In genomic region chr20:18443841-18444240, GRCh38 we compare ENCODE assay signal across 14 cellular contexts. TPM values are rescaled to one million over a fixed set of nuclear protein-coding genes. Genes with fewer than 3 reads are reported as not detected.
A peak's percentile ranks its signal among the peaks of the same experiment; 100 is the strongest.
DNase-seq lines count a peak whose midpoint lies in the region; ATAC-seq and TF ChIP-seq lines count a peak whose summit lies in the region.
"Had no signal": no experiment of that assay in that cellular context is flagged by ENCODE, and none has a peak within 500 bp of the region (broad histone marks: within the 10 kb centered on the region; RNA-seq: fewer than 3 reads in every experiment).

No MANE protein-coding gene starts in this region.

- intact Hi-C loops in mucosa of descending colon (cut with DNase I, micrococcal nuclease), result no loop called here

- peak; percentile 32 for DNase-seq in BE2C
- DNase-seq in HFFc6, result peak; percentile 36
- peak; percentile 99 for DNase-seq in NCI-H82 (lab: John Stamatoyannopoulos, UW)
- DNase-seq in epithelial cell of esophagus (ENCODE audit: low read depth), result peak; percentile 8
- no peak for DNase-seq in mucosa of descending colon
- DNase-seq: activated CD8-positive, alpha-beta memory T cell treated with anti-CD3 and anti-CD28 coated beads, Interleukin-2, amount 10 ng/mL, durations not matched to agents 7 days and 5 days; activated naive CD4-positive, alpha-beta T cell treated with anti-CD3 and anti-CD28 coated beads, Interleukin-2, amount 10 ng/mL, durations not matched to agents 7 days and 5 days; MM.1S; sigmoid colon; stimulated activated naive CD4-positive, alpha-beta T cell had no signal

- no peaks in the 10 kb centered on the region for H3K9me3 Mint-ChIP-seq in HFFc6
- H3K9me3 Mint-ChIP-seq: activated naive CD4-positive, alpha-beta T cell treated with anti-CD3 and anti-CD28 coated beads, Interleukin-2, amount 10 ng/mL, durations not matched to agents 7 days and 5 days had no signal

- ATAC-seq in esophagus mucosa, result no peak
- no peak for ATAC-seq in HG03457 (IDR thresholded peaks at IDR 0.05; ENCODE audit: unreplicated experiment)
- ATAC-seq in HG02610 (IDR thresholded peaks at IDR 0.05; ENCODE audit: unreplicated experiment), result no peak
- ATAC-seq in mucosa of descending colon, result no peak
- ATAC-seq: activated CD8-positive, alpha-beta memory T cell treated with anti-CD3 and anti-CD28 coated beads, Interleukin-2, amount 10 ng/mL, durations not matched to agents 7 days and 5 days had no signal

- no peak overlapping the region for H3K27ac Mint-ChIP-seq in HFFc6
- H3K27ac Mint-ChIP-seq: activated CD8-positive, alpha-beta memory T cell treated with anti-CD3 and anti-CD28 coated beads, Interleukin-2, amount 10 ng/mL, durations not matched to agents 7 days and 5 days; activated naive CD4-positive, alpha-beta T cell treated with anti-CD3 and anti-CD28 coated beads, Interleukin-2, amount 10 ng/mL, durations not matched to agents 7 days and 5 days had no signal

- H3K27me3 ChIP-seq in BE2C, result no peaks in the 10 kb centered on the region
- H3K27me3 ChIP-seq: sigmoid colon had no signal

- H3K4me3 ChIP-seq in BE2C (ENCODE audit: low read depth, low read length), result no peak overlapping the region
- no peak overlapping the region for H3K4me3 ChIP-seq in epithelial cell of esophagus (ENCODE audit: low read length)
- H3K4me3 ChIP-seq in mucosa of descending colon, result no peak overlapping the region
- H3K4me3 ChIP-seq: lung, sigmoid colon had no signal

- H3K9me3 ChIP-seq in BE2C (no peaks in the 10 kb centered on the region), mucosa of descending colon (no peaks in the 10 kb centered on the region)
- H3K9me3 ChIP-seq: sigmoid colon had no signal

- peaks cover 17% of the 10 kb centered on the region for H3K4me1 Mint-ChIP-seq in HFFc6 (ENCODE audit: low read depth)
- H3K4me1 Mint-ChIP-seq: activated CD8-positive, alpha-beta memory T cell treated with anti-CD3 and anti-CD28 coated beads, Interleukin-2, amount 10 ng/mL, durations not matched to agents 7 days and 5 days; activated naive CD4-positive, alpha-beta T cell treated with anti-CD3 and anti-CD28 coated beads, Interleukin-2, amount 10 ng/mL, durations not matched to agents 7 days and 5 days had no signal

- TF ChIP-seq CTCF in BE2C (IDR thresholded peaks at IDR 0.05; ENCODE audit: low read depth, low read length), result no peak
- no peak for TF ChIP-seq CTCF in HFFc6 (IDR thresholded peaks at IDR 0.05)
- no peak for TF ChIP-seq CTCF in epithelial cell of esophagus (IDR thresholded peaks at IDR 0.05; ENCODE audit: insufficient read depth, low read depth, low read length, missing control alignments)
- no peak for TF ChIP-seq CTCF in mucosa of descending colon (IDR thresholded peaks at IDR 0.05)

- H3K36me3 ChIP-seq in BE2C (no peaks in the 10 kb centered on the region), mucosa of descending colon (ENCODE audit: low read depth) (no peaks in the 10 kb centered on the region)
- H3K36me3 ChIP-seq: sigmoid colon had no signal

- H3K4me3 Mint-ChIP-seq in HFFc6, result no peak overlapping the region
- H3K4me3 Mint-ChIP-seq: activated CD8-positive, alpha-beta memory T cell treated with anti-CD3 and anti-CD28 coated beads, Interleukin-2, amount 10 ng/mL, durations not matched to agents 7 days and 5 days; activated naive CD4-positive, alpha-beta T cell treated with anti-CD3 and anti-CD28 coated beads, Interleukin-2, amount 10 ng/mL, durations not matched to agents 7 days and 5 days had no signal

- H3K4me1 ChIP-seq in BE2C, result no peaks in the 10 kb centered on the region; the same call in none of the 2 replicates
- H3K4me1 ChIP-seq in mucosa of descending colon (ENCODE audit: low read depth), result no peaks in the 10 kb centered on the region
- H3K4me1 ChIP-seq: sigmoid colon had no signal

- H3K27me3 Mint-ChIP-seq in HFFc6 (ENCODE audit: insufficient read depth), result no peaks in the 10 kb centered on the region
- H3K27me3 Mint-ChIP-seq: activated CD8-positive, alpha-beta memory T cell treated with anti-CD3 and anti-CD28 coated beads, Interleukin-2, amount 10 ng/mL, durations not matched to agents 7 days and 5 days; activated naive CD4-positive, alpha-beta T cell treated with anti-CD3 and anti-CD28 coated beads, Interleukin-2, amount 10 ng/mL, durations not matched to agents 7 days and 5 days had no signal

- no peaks in the 10 kb centered on the region; the same call in 1 of the 2 replicates for H3K36me3 Mint-ChIP-seq in HFFc6 (ENCODE audit: low read depth)
- H3K36me3 Mint-ChIP-seq: activated CD8-positive, alpha-beta memory T cell treated with anti-CD3 and anti-CD28 coated beads, Interleukin-2, amount 10 ng/mL, durations not matched to agents 7 days and 5 days; activated naive CD4-positive, alpha-beta T cell treated with anti-CD3 and anti-CD28 coated beads, Interleukin-2, amount 10 ng/mL, durations not matched to agents 7 days and 5 days had no signal

RNA-seq across cellular contexts. Expression of gene DZANK1, which starts 23.0 kb away (rescaled TPM):
- polyA plus RNA-seq in BE2C (2012; ENCODE audit: insufficient read depth, insufficient read length, low read depth), result 3.2 TPM
- total RNA-seq in HFFc6 (2021; fragmentation: NEBNext Ultra II Directional; extraction: Animal tissue kit (Norgen Biotek cat#: 25700)), result 1 to 10 TPM; 1.1 to 1.6 (median 1.5) TPM
- total RNA-seq in esophagus mucosa (1.5 TPM), mucosa of descending colon (1 to 10 TPM; 2.4 to 2.7 (median 2.6) TPM)

RNA-seq across cellular contexts. Expression of gene POLR3F, which starts 23.3 kb away (rescaled TPM):
- 22.1 TPM for polyA plus RNA-seq in BE2C (2012; ENCODE audit: insufficient read depth, insufficient read length, low read depth)
- total RNA-seq in HFFc6 (2021; fragmentation: NEBNext Ultra II Directional; extraction: Animal tissue kit (Norgen Biotek cat#: 25700)), result 10 to 100 TPM; 10.7 to 12.8 (median 12.0) TPM
- total RNA-seq in esophagus mucosa (4.5 TPM), mucosa of descending colon (1 to 10 TPM; 5.3 to 9.1 (median 6.6) TPM)

RNA-seq across cellular contexts. Expression of gene RBBP9, which starts 53.2 kb away (rescaled TPM):
- 6.7 TPM for polyA plus RNA-seq in BE2C (2012; ENCODE audit: insufficient read depth, insufficient read length, low read depth)
- 10 to 100 TPM; 11.5 to 17.5 (median 15.8) TPM for total RNA-seq in HFFc6 (2021; fragmentation: NEBNext Ultra II Directional; extraction: Animal tissue kit (Norgen Biotek cat#: 25700))
- total RNA-seq in esophagus mucosa, result 11.8 TPM
- 10 to 100 TPM in 1 of 3 donors, 1 to 10 TPM in 2; 8.8 to 11.1 (median 9.5) TPM for total RNA-seq in mucosa of descending colon

Comparison
In these comparisons a context has a peak if more than half of its experiments do, and no peak if none do; other contexts are left out.
1. DNase-seq: peak in BE2C (single experiment), HFFc6 (single experiment), NCI-H82 (single experiment) and epithelial cell of esophagus (single experiment); none in mucosa of descending colon (0 of 3).